Comparison of ENCODE assay signal across 13 cellular contexts in genomic region chr3:119206611-119207511, GRCh38. TPM values are rescaled to one million over a fixed set of nuclear protein-coding genes. Genes with fewer than 3 reads are reported as not detected.
DNase-seq lines count a peak whose midpoint lies in the region; ATAC-seq, FAIRE-seq and TF ChIP-seq lines count a peak whose summit lies in the region.
"Had no signal": no experiment of that assay in that cellular context is flagged by ENCODE, and none has a peak within 500 bp of the region (broad histone marks: within the 10 kb centered on the region; RNA-seq: fewer than 3 reads in every experiment).

No MANE protein-coding gene starts in this region.

- peak overlapping the region; percentile 80 for H3K27ac Mint-ChIP-seq in activated naive CD4-positive, alpha-beta T cell treated with anti-CD3 and anti-CD28 coated beads, Interleukin-2, amount 10 ng/mL, durations not matched to agents 7 days and 5 days
- H3K27ac Mint-ChIP-seq: activated CD4-positive, alpha-beta T cell treated with anti-CD3 and anti-CD28 coated beads, Interleukin-2, amount 10 ng/mL, durations not matched to agents 24 days and 14 days had no signal

- CTCF ChIA-PET in activated naive CD4-positive, alpha-beta T cell treated with anti-CD3 and anti-CD28 coated beads, Interleukin-2, amount 10 ng/mL, durations not matched to agents 7 days and 5 days (lab: Charles Lee), result interaction anchor here (0.7 to 1.9 kb wide), 4 partner anchors 12 to 473 kb away, joined by 3 to 9 read pairs (median 3); partner anchors contain the start of gene TEX55

- TF ChIP-seq CTCF in esophagus muscularis mucosa (IDR thresholded peaks at IDR 0.05), result no peak

- no peaks in the 10 kb centered on the region for H3K27me3 ChIP-seq in small intestine (ENCODE audit: control insufficient read depth in 2 of 2, insufficient read depth in 2 of 2, low read length in 2 of 2)
- no peaks in the 10 kb centered on the region for H3K27me3 ChIP-seq in esophagus muscularis mucosa
- H3K27me3 ChIP-seq: stomach had no signal

- peak; percentile 79 for ATAC-seq in Right ventricle myocardium superior (ENCODE audit: poor library complexity)
- no peak for ATAC-seq in GM21737 (IDR thresholded peaks at IDR 0.05; ENCODE audit: unreplicated experiment)

- peak; percentile 49 for DNase-seq in activated naive CD4-positive, alpha-beta T cell treated with anti-CD3 and anti-CD28 coated beads, Interleukin-2, amount 10 ng/mL, durations not matched to agents 7 days and 5 days
- no peak for DNase-seq in activated naive CD4-positive, alpha-beta T cell treated with Interleukin-2 at 50 U/mL for 16 hours
- DNase-seq in OCI-M1 (lab: John Stamatoyannopoulos, UW), result peak; percentile 35
- DNase-seq in Right ventricle myocardium superior, result no peak
- DNase-seq in small intestine, result peak; percentile 18
- DNase-seq in esophagus muscularis mucosa (ENCODE audit: extremely low spot score), result no peak
- DNase-seq in NCI-H2227 treated with DMSO at 0.1 percent for 48 hours (lab: John Stamatoyannopoulos, UW), result no peak
- DNase-seq: activated CD4-positive, alpha-beta T cell treated with anti-CD3 and anti-CD28 coated beads, Interleukin-2, amount 10 ng/mL, durations not matched to agents 24 days and 14 days; NCI-H1048; PC-9; stomach had no signal

- no peaks in the 10 kb centered on the region for H3K27me3 Mint-ChIP-seq in activated naive CD4-positive, alpha-beta T cell treated with anti-CD3 and anti-CD28 coated beads, Interleukin-2, amount 10 ng/mL, durations not matched to agents 7 days and 5 days
- H3K27me3 Mint-ChIP-seq: activated CD4-positive, alpha-beta T cell treated with anti-CD3 and anti-CD28 coated beads, Interleukin-2, amount 10 ng/mL, durations not matched to agents 24 days and 14 days had no signal

- H3K36me3 Mint-ChIP-seq in activated naive CD4-positive, alpha-beta T cell treated with anti-CD3 and anti-CD28 coated beads, Interleukin-2, amount 10 ng/mL, durations not matched to agents 7 days and 5 days, result peaks cover 38% of the 10 kb centered on the region

- H3K4me3 Mint-ChIP-seq in activated naive CD4-positive, alpha-beta T cell treated with anti-CD3 and anti-CD28 coated beads, Interleukin-2, amount 10 ng/mL, durations not matched to agents 7 days and 5 days, result peak overlapping the region; percentile 5
- H3K4me3 Mint-ChIP-seq: activated CD4-positive, alpha-beta T cell treated with anti-CD3 and anti-CD28 coated beads, Interleukin-2, amount 10 ng/mL, durations not matched to agents 24 days and 14 days had no signal

- FAIRE-seq in small intestine (lab: Jason Lieb, UNC), result no peak

- H3K27ac ChIP-seq in small intestine (ENCODE audit: low read depth in 1 of 2, low read length in 1 of 2) (no peak overlapping the region), esophagus muscularis mucosa (replicated peaks in 1 of 4) (no peak overlapping the region)
- H3K27ac ChIP-seq: PC-9, stomach had no signal

- WGBS in small intestine, 3 donors, result 63 to 79% (median 79%) methylated on average over 4 of the region's 4 CpGs
- 86% methylated on average over 3 of the region's 4 CpGs for WGBS in esophagus muscularis mucosa

- H3K4me1 ChIP-seq in small intestine (ENCODE audit: control insufficient read depth in 2 of 2, insufficient read depth in 1 of 2, low read depth in 1 of 2, low read length in 1 of 2) (peaks cover 2 to 4% of the 10 kb centered on the region in 2 donors), esophagus muscularis mucosa (peaks cover 0 to 4% (median 0%) of the 10 kb centered on the region in 4 donors)

- no peaks in the 10 kb centered on the region for H3K9me3 Mint-ChIP-seq in activated naive CD4-positive, alpha-beta T cell treated with anti-CD3 and anti-CD28 coated beads, Interleukin-2, amount 10 ng/mL, durations not matched to agents 7 days and 5 days
- H3K9me3 Mint-ChIP-seq: activated CD4-positive, alpha-beta T cell treated with anti-CD3 and anti-CD28 coated beads, Interleukin-2, amount 10 ng/mL, durations not matched to agents 24 days and 14 days had no signal

- H3K9me3 ChIP-seq in small intestine (ENCODE audit: control insufficient read depth, low read depth), result no peaks in the 10 kb centered on the region
- no peaks in the 10 kb centered on the region for H3K9me3 ChIP-seq in esophagus muscularis mucosa
- H3K9me3 ChIP-seq: stomach had no signal

- H3K4me1 Mint-ChIP-seq in activated naive CD4-positive, alpha-beta T cell treated with anti-CD3 and anti-CD28 coated beads, Interleukin-2, amount 10 ng/mL, durations not matched to agents 7 days and 5 days, result peaks cover 48% of the 10 kb centered on the region

- H3K36me3 ChIP-seq in small intestine (ENCODE audit: control insufficient read depth in 2 of 2, insufficient read depth in 2 of 2, low read length in 2 of 2) (peaks cover 4 to 6% of the 10 kb centered on the region in 2 donors), esophagus muscularis mucosa (peaks cover 11 to 29% (median 21%) of the 10 kb centered on the region in 4 donors)

- no peak for TF ChIP-seq EP300 in esophagus muscularis mucosa (IDR thresholded peaks at IDR 0.05)

- intact Hi-C loops in Right ventricle myocardium superior (cut with DNase I), result no loop called here
- intact Hi-C loops in esophagus muscularis mucosa (cut with DNase I), result no loop called here

- H3K4me3 ChIP-seq in small intestine (ENCODE audit: low read depth in 1 of 2, low read length in 2 of 2) (no peak overlapping the region), esophagus muscularis mucosa (no peak overlapping the region)
- H3K4me3 ChIP-seq: PC-9, stomach had no signal

- TF ChIP-seq POLR2A in esophagus muscularis mucosa (IDR thresholded peaks at IDR 0.05; ENCODE audit: low read depth), result no peak

RNA-seq across cellular contexts. Expression of gene UPK1B, which starts 33.5 kb away (rescaled TPM):
- total RNA-seq in Right ventricle myocardium superior (not detected), esophagus muscularis mucosa (not detected)
- polyA plus RNA-seq in small intestine, result not detected
- total RNA-seq: activated CD4-positive, alpha-beta T cell treated with anti-CD3 and anti-CD28 coated beads, Interleukin-2, amount 10 ng/mL, durations not matched to agents 24 days and 14 days; lung microvascular endothelial cell; PC-9 had no signal

RNA-seq across cellular contexts. Expression of gene B4GALT4, which starts 33.8 kb away (rescaled TPM):
- 10.5 TPM for total RNA-seq in Right ventricle myocardium superior
- 10 to 100 TPM; 26.2 to 72.2 (median 35.4) TPM for polyA plus RNA-seq in small intestine
- 10 to 100 TPM; 13.3 to 15.4 (median 14.0) TPM for total RNA-seq in esophagus muscularis mucosa

Comparison
In these comparisons a context has a peak if more than half of its experiments do, and no peak if none do; other contexts are left out.
1. DNase-seq: peak in activated naive CD4-positive, alpha-beta T cell treated with anti-CD3 and anti-CD28 coated beads, Interleukin-2, amount 10 ng/mL, durations not matched to agents 7 days and 5 days (single experiment), OCI-M1 (single experiment) and small intestine (single experiment); none in activated naive CD4-positive, alpha-beta T cell treated with Interleukin-2 at 50 U/mL for 16 hours (single experiment), Right ventricle myocardium superior (single experiment), esophagus muscularis mucosa (single experiment) and NCI-H2227 treated with DMSO at 0.1 percent for 48 hours (single experiment).